ENCODE assay signal across 1 cellular context in the genomic region with DNA sequence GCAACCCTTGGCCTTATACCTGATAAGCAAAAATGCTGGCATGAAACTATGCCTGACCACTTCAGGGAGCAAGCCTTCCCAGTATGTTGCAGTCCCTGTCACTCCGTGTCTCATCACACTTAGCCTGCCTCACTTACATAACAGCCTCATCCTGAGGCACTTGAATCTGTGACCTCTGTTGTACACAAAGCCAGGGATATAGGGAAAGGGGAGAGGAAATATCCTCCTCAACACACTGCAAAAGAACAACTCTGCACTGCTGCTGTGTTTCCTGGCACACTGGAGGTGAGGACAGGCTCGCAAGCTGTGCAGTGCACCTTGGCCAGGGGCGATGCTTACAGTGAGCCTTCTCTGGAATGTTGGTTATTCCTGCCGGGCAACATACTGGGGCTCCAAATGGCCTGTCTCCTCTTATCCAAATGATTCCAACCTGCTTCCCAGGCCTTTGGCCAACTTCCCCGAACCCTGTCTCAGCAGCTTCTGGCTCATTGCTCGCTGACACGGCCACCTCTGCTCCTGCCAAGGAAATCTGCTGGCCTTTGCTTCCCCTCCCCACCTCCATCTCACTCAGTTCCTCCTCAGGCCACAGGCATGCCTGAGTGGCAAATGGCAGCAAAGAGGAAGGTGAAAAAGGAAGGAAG.
TF ChIP-seq lines count a peak whose summit lies in the region.

No MANE protein-coding gene starts in this region.

TF ChIP-seq in SK-N-SH treated with all-trans-retinoic acid at 6 μM for 48 hours, 23 proteins besides CTCF, POLR2A, EP300 and RAD21 (continued from another document):
- TF ChIP-seq POU6F1 (CRISPR knock-in tag; IDR thresholded peaks at IDR 0.05; ENCODE audit: borderline replicate concordance, low read depth): no peak
- TF ChIP-seq, protein P1, sequence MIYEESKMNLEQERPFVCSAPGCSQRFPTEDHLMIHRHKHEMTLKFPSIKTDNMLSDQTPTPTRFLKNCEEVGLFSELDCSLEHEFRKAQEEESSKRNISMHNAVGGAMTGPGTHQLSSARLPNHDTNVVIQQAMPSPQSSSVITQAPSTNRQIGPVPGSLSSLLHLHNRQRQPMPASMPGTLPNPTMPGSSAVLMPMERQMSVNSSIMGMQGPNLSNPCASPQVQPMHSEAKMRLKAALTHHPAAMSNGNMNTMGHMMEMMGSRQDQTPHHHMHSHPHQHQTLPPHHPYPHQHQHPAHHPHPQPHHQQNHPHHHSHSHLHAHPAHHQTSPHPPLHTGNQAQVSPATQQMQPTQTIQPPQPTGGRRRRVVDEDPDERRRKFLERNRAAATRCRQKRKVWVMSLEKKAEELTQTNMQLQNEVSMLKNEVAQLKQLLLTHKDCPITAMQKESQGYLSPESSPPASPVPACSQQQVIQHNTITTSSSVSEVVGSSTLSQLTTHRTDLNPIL (CRISPR knock-in tag; IDR thresholded peaks at IDR 0.05; ENCODE audit: low read depth): no peak
